Comparison of ENCODE assay signal across 8 cellular contexts in genomic region chr16:84532299-84532724, GRCh38. TPM values are rescaled to one million over a fixed set of nuclear protein-coding genes. Genes with fewer than 3 reads are reported as not detected.
DNase-seq lines count a peak whose midpoint lies in the region; ATAC-seq and TF ChIP-seq lines count a peak whose summit lies in the region.

No MANE protein-coding gene starts in this region.

- no peak for TF ChIP-seq CTCF in left ventricle myocardium inferior (IDR thresholded peaks at IDR 0.05; ENCODE audit: borderline replicate concordance)

- H3K79me2 ChIP-seq in GM23248 (ENCODE audit: insufficient read depth) = no peaks in the 10 kb centered on the region

- intact Hi-C loops in left ventricle myocardium inferior (cut with micrococcal nuclease) = no loop called here
- intact Hi-C loops in sciatic nerve (cut with DNase I) = no loop called here

- peaks cover 20% of the 10 kb centered on the region for H3K4me1 ChIP-seq in GM23248 (ENCODE audit: insufficient read depth)
- peaks cover 28% of the 10 kb centered on the region for H3K4me1 ChIP-seq in adipocyte (ENCODE audit: control insufficient read depth, insufficient read depth, low read length)
- H3K4me1 ChIP-seq in left ventricle myocardium inferior = peaks cover 40% of the 10 kb centered on the region

- no peaks in the 10 kb centered on the region for H3K9me3 ChIP-seq in GM23248 (ENCODE audit: low read depth)
- H3K9me3 ChIP-seq in adipocyte (ENCODE audit: control insufficient read depth, low read length) = peaks cover 10% of the 10 kb centered on the region
- peaks cover 8% of the 10 kb centered on the region for H3K9me3 ChIP-seq in left ventricle myocardium inferior (replicated peaks)

- peak overlapping the region; percentile 61 for H3K4me2 ChIP-seq in GM23248 (ENCODE audit: unreplicated experiment)

- H3K9ac ChIP-seq in GM23248 (no peak overlapping the region), adipocyte (ENCODE audit: low read length) (peak overlapping the region; percentile 48)

- WGBS in GM23248 (ENCODE audit: low coverage in 1 of 2, low lambda C conversion rate in 2 of 2, missing lambda C conversion rate in 2 of 2), 2 experiments = 13 to 16% methylated on average over 10 of the region's 10 CpGs

- peaks cover 25% of the 10 kb centered on the region for H3F3A ChIP-seq in GM23248 (ENCODE audit: insufficient read depth)

- H3K36me3 ChIP-seq in GM23248 (ENCODE audit: low read depth) (no peaks in the 10 kb centered on the region), adipocyte (ENCODE audit: control insufficient read depth, insufficient read depth, low read length, severe bottlenecking) (no peaks in the 10 kb centered on the region), left ventricle myocardium inferior (no peaks in the 10 kb centered on the region)

- DNase-seq in GM23248 (peak; percentile 93), adipocyte (ENCODE audit: low read depth) (peak; percentile 92), left ventricle myocardium inferior (peak; percentile 61), sciatic nerve (ENCODE audit: low spot score) (peak; percentile 75), mesenteric fat pad (ENCODE audit: low spot score) (no peak), NCI-H1694 treated with DMSO at 0.1 percent for 48 hours (lab: John Stamatoyannopoulos, UW) (no peak), NCI-H526 treated with DMSO at 0.1 percent for 48 hours (lab: John Stamatoyannopoulos, UW) (no peak)

- H4K20me1 ChIP-seq in GM23248 (ENCODE audit: insufficient read depth) = no peaks in the 10 kb centered on the region

- H3K4me3 ChIP-seq in GM23248 = 0 out of 2 replicates have a peak overlapping the region, but pooled peaks have one; percentile 3
- H3K4me3 ChIP-seq in adipocyte (ENCODE audit: low read length) = peak overlapping the region; percentile 20
- H3K4me3 ChIP-seq in left ventricle myocardium inferior = no peak overlapping the region

- H3K27ac ChIP-seq in GM23248 = peak overlapping the region; percentile 37
- H3K27ac ChIP-seq in left ventricle myocardium inferior (replicated peaks) = peak overlapping the region; percentile 81

- ATAC-seq in sciatic nerve = peak; percentile 94
- ATAC-seq in HG03196 (IDR thresholded peaks at IDR 0.05; ENCODE audit: unreplicated experiment) = no peak

- in situ Hi-C loops in GM23248 (cut with MboI) = no loop called here

- H3K27me3 ChIP-seq in GM23248 (replicated peaks; ENCODE audit: insufficient read depth) (no peaks in the 10 kb centered on the region), adipocyte (replicated peaks; ENCODE audit: control insufficient read depth, insufficient read depth, low read length) (no peaks in the 10 kb centered on the region), left ventricle myocardium inferior (ENCODE audit: low read depth) (no peaks in the 10 kb centered on the region)

- H3K9me2 ChIP-seq in GM23248 (ENCODE audit: insufficient read depth) = no peaks in the 10 kb centered on the region

- H2AFZ ChIP-seq in GM23248 = peak overlapping the region; percentile 13

RNA-seq across cellular contexts. Expression of gene MEAK7, which starts 27.9 kb away (rescaled TPM):
- total RNA-seq in GM23248 (2014; rRNA removed; shearing (Covaris generic)) = 45.6 and 57.5 TPM in 2 replicates
- polyA plus RNA-seq in GM23248 (2016; fragmentation: Nextera tagmentation; extraction: Ambion mirVana) = 62.0 and 62.7 TPM in 2 replicates
- total RNA-seq in left ventricle myocardium inferior (5.3 TPM), sciatic nerve (21.8 TPM), mesenteric fat pad (11.5 TPM)

Comparison
In these comparisons a context has a peak if more than half of its experiments do, and no peak if none do; other contexts are left out.
1. DNase-seq: peak in GM23248 (single experiment), adipocyte (single experiment), left ventricle myocardium inferior (single experiment) and sciatic nerve (single experiment); none in mesenteric fat pad (single experiment), NCI-H1694 treated with DMSO at 0.1 percent for 48 hours (single experiment) and NCI-H526 treated with DMSO at 0.1 percent for 48 hours (single experiment).